ENCODE assay signal across 10 cellular contexts in genomic region chr18:63511285-63511684, GRCh38. TPM values are rescaled to one million over a fixed set of nuclear protein-coding genes. Genes with fewer than 3 reads are reported as not detected.
DNase-seq lines count a peak whose midpoint lies in the region; ATAC-seq and TF ChIP-seq lines count a peak whose summit lies in the region.
"Had no signal": no experiment of that assay in that cellular context is flagged by ENCODE, and none has a peak within 500 bp of the region (broad histone marks: within the 10 kb centered on the region; RNA-seq: fewer than 3 reads in every experiment).

No MANE protein-coding gene starts in this region.

- H3K27me3 ChIP-seq in adrenal gland (no peaks in the 10 kb centered on the region), kidney epithelial cell (ENCODE audit: control insufficient read depth, insufficient read depth, low read length) (no peaks in the 10 kb centered on the region)
- H3K27me3 ChIP-seq: BLaER1 treated with 17β-estradiol and CSF1 and Interleukin-3, amounts not matched to agents 10 nM and 100 nM had no signal

- intact Hi-C loops in adrenal gland (cut with DNase I), result loop anchor here (10.0 kb wide), 2 partner anchors 54 to 334 kb away; no protein-coding TSS in a partner anchor

- H3K4me1 Mint-ChIP-seq in activated T-cell treated with anti-CD3 and anti-CD28 coated beads, Interleukin-2, amount 50 U/mL, for 24 hours (ENCODE audit: low read depth), result no peaks in the 10 kb centered on the region

- no peak for TF ChIP-seq POLR2A in adrenal gland (IDR thresholded peaks at IDR 0.05)

- no peaks in the 10 kb centered on the region for H3K36me3 Mint-ChIP-seq in activated T-cell treated with anti-CD3 and anti-CD28 coated beads, Interleukin-2, amount 50 U/mL, for 24 hours (ENCODE audit: low read depth)

- no peak overlapping the region for H3K4me3 ChIP-seq in adrenal gland
- H3K4me3 ChIP-seq in kidney epithelial cell (ENCODE audit: low read depth, low read length), result no peak overlapping the region
- H3K4me3 ChIP-seq: BLaER1 treated with 17β-estradiol and CSF1 and Interleukin-3, amounts not matched to agents 10 nM and 100 nM; skin epidermis had no signal

- TF ChIP-seq CTCF in adrenal gland (IDR thresholded peaks at IDR 0.05), result peak; percentile 16 to 53 (median 41)
- TF ChIP-seq CTCF in kidney epithelial cell (IDR thresholded peaks at IDR 0.05; ENCODE audit: insufficient read depth, low read length, poor library complexity, severe bottlenecking), result peak; percentile 73

- no peak overlapping the region for H3K27ac Mint-ChIP-seq in activated T-cell treated with anti-CD3 and anti-CD28 coated beads, Interleukin-2, amount 50 U/mL, for 24 hours

- H3K36me3 ChIP-seq in adrenal gland (replicated peaks in 1 of 2), result no peaks in the 10 kb centered on the region
- no peaks in the 10 kb centered on the region for H3K36me3 ChIP-seq in kidney epithelial cell (ENCODE audit: control insufficient read depth, insufficient read depth, low read length)
- H3K36me3 ChIP-seq: BLaER1 treated with 17β-estradiol and CSF1 and Interleukin-3, amounts not matched to agents 10 nM and 100 nM had no signal

- no peak overlapping the region for H3K27ac ChIP-seq in adrenal gland
- H3K27ac ChIP-seq: BLaER1 treated with 17β-estradiol and CSF1 and Interleukin-3, amounts not matched to agents 10 nM and 100 nM; skin epidermis had no signal

- WGBS in adrenal gland, 4 donors, result 16 to 33% (median 26%) methylated on average over 7 of the region's 7 CpGs

- DNase-seq in NCI-H1417 (lab: John Stamatoyannopoulos, UW) (peak in 2 of 3 experiments; percentile 31 to 43), NCI-H1417 treated with DMSO at 0.1 percent for 48 hours (lab: John Stamatoyannopoulos, UW) (no peak), M059J (ENCODE audit: low read depth) (peak; percentile 62), adrenal gland (peak in 5 of 7 donors; percentile 30 to 44 (median 39)), kidney epithelial cell (ENCODE audit: low read depth) (no peak), NAMALWA (ENCODE audit: low spot score) (no peak)
- DNase-seq in activated T-cell treated with anti-CD3 and anti-CD28 coated beads, Interleukin-2, amount 50 U/mL, for 24 hours, result no peak

- H3K4me1 ChIP-seq in adrenal gland (replicated peaks in 1 of 2), result no peaks in the 10 kb centered on the region
- H3K4me1 ChIP-seq: BLaER1 treated with 17β-estradiol and CSF1 and Interleukin-3, amounts not matched to agents 10 nM and 100 nM had no signal

- no peak for ATAC-seq in HG02885 (IDR thresholded peaks at IDR 0.05; ENCODE audit: poor library complexity, unreplicated experiment)

- no peaks in the 10 kb centered on the region for H3K9me3 ChIP-seq in adrenal gland (replicated peaks in 1 of 3)
- H3K9me3 ChIP-seq: BLaER1 treated with 17β-estradiol and CSF1 and Interleukin-3, amounts not matched to agents 10 nM and 100 nM had no signal

- H3K27me3 Mint-ChIP-seq in activated T-cell treated with anti-CD3 and anti-CD28 coated beads, Interleukin-2, amount 50 U/mL, for 24 hours, result peaks cover 47% of the 10 kb centered on the region

- H3K4me3 Mint-ChIP-seq in activated T-cell treated with anti-CD3 and anti-CD28 coated beads, Interleukin-2, amount 50 U/mL, for 24 hours, result no peak overlapping the region

- no peaks in the 10 kb centered on the region for H3K9me3 Mint-ChIP-seq in activated T-cell treated with anti-CD3 and anti-CD28 coated beads, Interleukin-2, amount 50 U/mL, for 24 hours

RNA-seq across cellular contexts. Expression of gene SERPINB12, which starts 30.9 kb away (rescaled TPM):
- total RNA-seq in M059J (2014; rRNA removed; shearing (Covaris generic)), result not detected in 2 replicates
- total RNA-seq in adrenal gland (not detected), kidney epithelial cell (not detected in 2 replicates)
- polyA plus RNA-seq in adrenal gland, result not detected

RNA-seq across cellular contexts. Expression of gene SERPINB5, which starts 34.5 kb away (rescaled TPM):
- total RNA-seq in M059J (2014; rRNA removed; shearing (Covaris generic)), result not detected in 2 replicates
- under 1 TPM in 1 of 8 donors, not detected in 7; 0.29 TPM for total RNA-seq in adrenal gland
- under 1 TPM in 1 of 3 donors, not detected in 2; 0.07 TPM for polyA plus RNA-seq in adrenal gland
- total RNA-seq in kidney epithelial cell, result 1.0 and 2.3 TPM in 2 replicates

Comparison
In these comparisons a context has a peak if more than half of its experiments do, and no peak if none do; other contexts are left out.
1. DNase-seq: peak in NCI-H1417 (2 of 3), M059J (single experiment) and adrenal gland (5 of 7); none in NCI-H1417 treated with DMSO at 0.1 percent for 48 hours (single experiment), kidney epithelial cell (single experiment), NAMALWA (single experiment) and activated T-cell treated with anti-CD3 and anti-CD28 coated beads, Interleukin-2, amount 50 U/mL, for 24 hours (single experiment).